In genomic region chr4:181728567-181728966, GRCh38 we compare ENCODE assay signal across 30 cellular contexts.
"Had no signal": no experiment of that assay in that cellular context is flagged by ENCODE, and none has a peak within 500 bp of the region (broad histone marks: within the 10 kb centered on the region; RNA-seq: fewer than 3 reads in every experiment).

No MANE protein-coding gene starts in this region.

- H3K4me3 ChIP-seq: adrenal gland, ascending aorta, left ventricle myocardium inferior, lung, psoas muscle, right atrium auricular region, smooth muscle cell, stomach, thyroid gland, upper lobe of right lung had no signal

- H3K27me3 ChIP-seq: adrenal gland, ascending aorta, neutrophil, right atrium auricular region, stomach, thyroid gland, upper lobe of right lung had no signal

- DNase-seq: activated CD4-positive, alpha-beta memory T cell treated with anti-CD3 and anti-CD28 coated beads for 36 hours; activated CD4-positive, alpha-beta T cell treated with anti-CD3 and anti-CD28 coated beads for 48 hours; activated CD8-positive, alpha-beta memory T cell treated with anti-CD3 and anti-CD28 coated beads, Interleukin-2, amount 50 U/mL, for 4 hours; activated effector memory CD4-positive, alpha-beta T cell treated with anti-CD3 and anti-CD28 coated beads, Interleukin-2, amount 50 U/mL, for 16 hours; activated naive CD4-positive, alpha-beta T cell treated with anti-CD3 and anti-CD28 coated beads for 36 hours; activated naive CD8-positive, alpha-beta T cell treated with anti-CD3 and anti-CD28 coated beads for 36 hours; activated T-cell treated with anti-CD3 and anti-CD28 coated beads, Interleukin-2, amount 50 U/mL, for 1 hour; adrenal gland; caudate nucleus; foreskin melanocyte; left ventricle myocardium inferior; psoas muscle; stimulated activated CD4-positive, alpha-beta T cell treated with anti-CD3 and anti-CD28 coated beads, Interleukin-1b, Interleukin-23, amount 100 ng/mL, for 48 hours; stimulated activated CD4-positive, alpha-beta T cell treated with anti-CD3 and anti-CD28 coated beads, Interleukin-4, amount 100 ng/mL, for 4 hours; stimulated activated CD8-positive, alpha-beta memory T cell treated with anti-CD3 and anti-CD28 coated beads, Interleukin-4, amount 100 ng/mL, for 48 hours; stomach; thyroid gland; upper lobe of right lung had no signal

- H3K27ac Mint-ChIP-seq: activated CD4-positive, alpha-beta memory T cell treated with anti-CD3 and anti-CD28 coated beads for 36 hours; activated naive CD4-positive, alpha-beta T cell treated with anti-CD3 and anti-CD28 coated beads for 36 hours; activated naive CD8-positive, alpha-beta T cell treated with anti-CD3 and anti-CD28 coated beads for 36 hours; activated T-helper 1 cell treated with anti-CD3 and anti-CD28 coated beads, Interleukin-12 subunit alpha, Interleukin-12 subunit beta, Interleukin-2, Interleukin-4 antibody, amounts not matched to agents 30 ng/mL and 10 ng/mL and 1 ng/mL, durations not matched to agents 14 hours and 24 hours and 36 hours; nephron; stimulated activated memory B cell treated with anti-CD40 and anti-IgM and Interleukin-4, amounts not matched to agents 10 μg/mL and 1 μg/mL and 100 μg/mL, for 72 hours had no signal

- H3K36me3 Mint-ChIP-seq: activated CD4-positive, alpha-beta memory T cell treated with anti-CD3 and anti-CD28 coated beads for 36 hours; activated naive CD8-positive, alpha-beta T cell treated with anti-CD3 and anti-CD28 coated beads for 36 hours; stimulated activated memory B cell treated with anti-CD40 and anti-IgM and Interleukin-4, amounts not matched to agents 10 μg/mL and 1 μg/mL and 100 μg/mL, for 72 hours had no signal

- H3K4me1 Mint-ChIP-seq: activated naive CD8-positive, alpha-beta T cell treated with anti-CD3 and anti-CD28 coated beads for 36 hours; nephron; stimulated activated memory B cell treated with anti-CD40 and anti-IgM and Interleukin-4, amounts not matched to agents 10 μg/mL and 1 μg/mL and 100 μg/mL, for 72 hours had no signal

- H3K4me1 ChIP-seq: adrenal gland, ascending aorta, left ventricle myocardium inferior, psoas muscle, right atrium auricular region, stomach, thyroid gland, upper lobe of right lung had no signal

- H3K4me2 ChIP-seq: smooth muscle cell had no signal

- H3K36me3 ChIP-seq: adrenal gland, ascending aorta, left ventricle myocardium inferior, neutrophil, right atrium auricular region, stomach, thyroid gland, upper lobe of right lung had no signal

- H3K9me3 ChIP-seq: adrenal gland, ascending aorta, neutrophil, psoas muscle, thyroid gland, upper lobe of right lung had no signal

- H3K9me3 Mint-ChIP-seq: stimulated activated memory B cell treated with anti-CD40 and anti-IgM and Interleukin-4, amounts not matched to agents 10 μg/mL and 1 μg/mL and 100 μg/mL, for 72 hours had no signal

- H3K27ac ChIP-seq: adrenal gland, ascending aorta, left ventricle myocardium inferior, neutrophil, psoas muscle, right atrium auricular region, stomach, thyroid gland, upper lobe of right lung, VCaP had no signal

- H3K27me3 Mint-ChIP-seq: activated CD4-positive, alpha-beta memory T cell treated with anti-CD3 and anti-CD28 coated beads for 36 hours; activated naive CD8-positive, alpha-beta T cell treated with anti-CD3 and anti-CD28 coated beads for 36 hours; brain; stimulated activated memory B cell treated with anti-CD40 and anti-IgM and Interleukin-4, amounts not matched to agents 10 μg/mL and 1 μg/mL and 100 μg/mL, for 72 hours had no signal

- ATAC-seq: activated CD4-positive, CD25-positive, alpha-beta regulatory T cell treated with anti-CD3 and anti-CD28 coated beads, Interleukin-2, amount 50 U/mL, for 24 hours; esophagus mucosa; psoas muscle; stimulated activated memory B cell treated with anti-CD40 and anti-IgM and Interleukin-4, amounts not matched to agents 10 μg/mL and 1 μg/mL and 100 μg/mL, for 72 hours; upper lobe of right lung had no signal

- H3K4me3 Mint-ChIP-seq: activated CD4-positive, alpha-beta memory T cell treated with anti-CD3 and anti-CD28 coated beads for 36 hours; activated naive CD4-positive, alpha-beta T cell treated with anti-CD3 and anti-CD28 coated beads for 36 hours; activated naive CD8-positive, alpha-beta T cell treated with anti-CD3 and anti-CD28 coated beads for 36 hours; activated T-helper 1 cell treated with anti-CD3 and anti-CD28 coated beads, Interleukin-12 subunit alpha, Interleukin-12 subunit beta, Interleukin-2, Interleukin-4 antibody, amounts not matched to agents 30 ng/mL and 10 ng/mL and 1 ng/mL, durations not matched to agents 14 hours and 24 hours and 36 hours; brain; nephron; stimulated activated memory B cell treated with anti-CD40 and anti-IgM and Interleukin-4, amounts not matched to agents 10 μg/mL and 1 μg/mL and 100 μg/mL, for 72 hours had no signal
